Comparison of ENCODE assay signal across 19 cellular contexts in genomic region chr20:62378215-62378614, GRCh38. TPM values are rescaled to one million over a fixed set of nuclear protein-coding genes. Genes with fewer than 3 reads are reported as not detected.
A peak's percentile ranks its signal among the peaks of the same experiment; 100 is the strongest.
DNase-seq lines count a peak whose midpoint lies in the region; ATAC-seq, FAIRE-seq and TF ChIP-seq lines count a peak whose summit lies in the region.
"Had no signal": no experiment of that assay in that cellular context is flagged by ENCODE, and none has a peak within 500 bp of the region (broad histone marks: within the 10 kb centered on the region; RNA-seq: fewer than 3 reads in every experiment).

No MANE protein-coding gene starts in this region.

- BruUV-seq in HepG2 (replicated peaks; lab: Mats Ljungman, UMichigan), result no TSS peak

- DNase-seq in HepG2 (ENCODE audit: low spot score), result no peak
- DNase-seq in right lobe of liver, result no peak
- peak; percentile 81 for DNase-seq in endodermal cell
- DNase-seq in neuronal stem cell (ENCODE audit: low spot score), result no peak
- no peak for DNase-seq in RKO (ENCODE audit: low spot score)
- no peak for DNase-seq in H7
- DNase-seq in effector CD4-positive, alpha-beta T cell, result no peak
- DNase-seq: activated CD4-positive, CD25-positive, alpha-beta regulatory T cell treated with anti-CD3 and anti-CD28 coated beads, Interleukin-2, amount 50 U/mL, for 72 hours; activated CD8-positive, alpha-beta memory T cell treated with anti-CD3 and anti-CD28 coated beads, Interleukin-2, amount 50 U/mL, for 4 hours; central memory CD4-positive, alpha-beta T cell; naive thymus-derived CD8-positive, alpha-beta T cell; NCI-H524; retina had no signal

- H2BK5ac ChIP-seq in neuronal stem cell (ENCODE audit: low read length), result peak overlapping the region; percentile 88

- TF ChIP-seq POLR2A in HepG2 (IDR thresholded peaks at IDR 0.05; ENCODE audit: insufficient read depth in 1 of 2, low read depth in 2 of 2, low read length in 2 of 2) (no peak), right lobe of liver (IDR thresholded peaks at IDR 0.05) (no peak)

- peaks cover 6% of the 10 kb centered on the region; the same call in 1 of the 2 replicates for H4K20me1 ChIP-seq in HepG2 (ENCODE audit: insufficient read depth, low read length)

- no peak for FAIRE-seq in HepG2 (lab: Jason Lieb, UNC)
- FAIRE-seq: D721Med had no signal

- H3K4ac ChIP-seq in neuronal stem cell (ENCODE audit: low read length), result no peak overlapping the region

- 66% methylated on average over 16 of the region's 22 CpGs for WGBS in HepG2 (ENCODE audit: low lambda C conversion rate)
- no CpG with 5 or more reads among the region's 22 CpGs for WGBS in right lobe of liver (ENCODE audit: insufficient coverage, low coverage, low lambda C conversion rate, missing lambda C conversion rate)
- 88 to 92% methylated on average over 15 to 22 of the region's 22 CpGs for WGBS in endodermal cell (ENCODE audit: insufficient coverage in 1 of 2, insufficient read length in 1 of 2), 2 experiments
- WGBS in neuronal stem cell (ENCODE audit: extremely low coverage in 2 of 2, insufficient read length in 2 of 2, insufficient replicate concordance in 1 of 2), 2 donors, result no CpG with 5 or more reads among the region's 22 CpGs

- H3K18ac ChIP-seq in neuronal stem cell (ENCODE audit: low read length), result peak overlapping the region; percentile 36

- ATAC-seq in HepG2, result no peak
- no peak for ATAC-seq in right lobe of liver
- no peak for ATAC-seq in GM18502 (IDR thresholded peaks at IDR 0.05; ENCODE audit: poor library complexity, unreplicated experiment)
- ATAC-seq: activated naive CD4-positive, alpha-beta T cell treated with anti-CD3 and anti-CD28 coated beads, Interleukin-2, amount 50 U/mL, for 72 hours; naive thymus-derived CD8-positive, alpha-beta T cell had no signal

- no peaks in the 10 kb centered on the region for H3K79me1 ChIP-seq in neuronal stem cell (ENCODE audit: low read depth, low read length)

- H2AFZ ChIP-seq in HepG2 (ENCODE audit: low read length) (no peak overlapping the region), neuronal stem cell (ENCODE audit: low read length) (no peak overlapping the region)
- H2AFZ ChIP-seq: PC-9 had no signal

- TF ChIP-seq RAD21 in HepG2 (CRISPR knock-in tag; IDR thresholded peaks at IDR 0.05), result no peak

- H3K36me3 ChIP-seq in HepG2 (replicated peaks in 1 of 2; ENCODE audit: control insufficient read depth in 1 of 2, insufficient read depth in 2 of 2, low read length in 2 of 2), result 0 out of 5 replicates have a peak, but pooled peaks cover 2 to 6% of the 10 kb centered on the region in 2 experiments
- no peaks in the 10 kb centered on the region for H3K36me3 ChIP-seq in right lobe of liver
- peaks cover 10% of the 10 kb centered on the region for H3K36me3 ChIP-seq in endodermal cell (ENCODE audit: control insufficient read depth, insufficient read depth, low read length)
- H3K36me3 ChIP-seq in neuronal stem cell (replicated peaks in 1 of 2; ENCODE audit: control insufficient read depth in 2 of 2, insufficient read depth in 2 of 2, low read length in 2 of 2), result peaks cover 12 to 16% of the 10 kb centered on the region in 2 donors
- peaks cover 1% of the 10 kb centered on the region; the same call in 1 of the 2 replicates for H3K36me3 ChIP-seq in H7 (replicated peaks; ENCODE audit: control insufficient read depth, insufficient read depth, low read length)
- H3K36me3 ChIP-seq: HAP-1 had no signal

- CTCF ChIA-PET in HepG2 (lab: Yijun Ruan, JAX; ENCODE audit: low intra/inter-chr PET ratio, low total read pairs), result interaction anchor here (4.8 kb wide), 1 partner anchor 76 kb away, joined by 73 read pairs; the partner anchor contains the start of gene ADRM1

- no peaks in the 10 kb centered on the region for H3K27me3 Mint-ChIP-seq in endodermal cell (ENCODE audit: insufficient read depth)

- H3K27ac Mint-ChIP-seq in endodermal cell, result no peak overlapping the region
- H3K27ac Mint-ChIP-seq: activated naive CD4-positive, alpha-beta T cell treated with anti-CD3 and anti-CD28 coated beads, Interleukin-2, amount 50 U/mL, for 72 hours had no signal

- in situ Hi-C loops in HepG2 (cut with HindIII; ENCODE audit: extremely low pct_ligation_motif_present, low pct_unique_long_range_greater_than_20kb), result no loop called here

- H3K4me3 ChIP-seq in HepG2 (replicated peaks in 1 of 3; ENCODE audit: insufficient read depth in 1 of 3, low read depth in 2 of 3, low read length in 3 of 3) (no peak overlapping the region), right lobe of liver (no peak overlapping the region), endodermal cell (ENCODE audit: low read length) (no peak overlapping the region), neuronal stem cell (ENCODE audit: low read length in 2 of 2) (no peak overlapping the region), H7 (ENCODE audit: insufficient read depth, low read depth, low read length) (no peak overlapping the region)
- H3K4me3 ChIP-seq: HAP-1, PC-9 had no signal

- H3K27ac ChIP-seq in HepG2 (ENCODE audit: extremely low read length, insufficient read depth, low read length) (no peak overlapping the region), right lobe of liver (no peak overlapping the region), endodermal cell (ENCODE audit: low read depth, low read length) (no peak overlapping the region), neuronal stem cell (replicated peaks; ENCODE audit: low read length) (no peak overlapping the region)
- H3K27ac ChIP-seq: PC-9 had no signal

- peak overlapping the region; percentile 82 for H2BK120ac ChIP-seq in neuronal stem cell (ENCODE audit: low read depth, low read length)

- no peaks in the 10 kb centered on the region for H3K9me3 ChIP-seq in HepG2 (ENCODE audit: low read length)
- H3K9me3 ChIP-seq in right lobe of liver, result no peaks in the 10 kb centered on the region
- no peaks in the 10 kb centered on the region for H3K9me3 ChIP-seq in endodermal cell (ENCODE audit: control insufficient read depth, low read length)
- H3K9me3 ChIP-seq in neuronal stem cell (replicated peaks in 1 of 2; ENCODE audit: control insufficient read depth in 2 of 2, insufficient read depth in 1 of 2, low read depth in 1 of 2, low read length in 2 of 2), result peaks cover 3 to 9% of the 10 kb centered on the region in 2 donors
- H3K9me3 ChIP-seq: HAP-1 had no signal

- no peaks in the 10 kb centered on the region for H3K79me2 ChIP-seq in HepG2 (ENCODE audit: insufficient read depth, low read length)

- H3K4me2 ChIP-seq in HepG2 (ENCODE audit: low read depth, low read length), result no peak overlapping the region
- no peak overlapping the region for H3K4me2 ChIP-seq in neuronal stem cell (ENCODE audit: insufficient read depth, low read length, poor library complexity, severe bottlenecking)
- H3K4me2 ChIP-seq: PC-9 had no signal

- no peak overlapping the region for H3K23ac ChIP-seq in neuronal stem cell (ENCODE audit: low read depth, low read length, poor library complexity)

- H3K9ac ChIP-seq in HepG2 (ENCODE audit: insufficient read depth, low read depth, low read length), result no peak overlapping the region
- no peak overlapping the region for H3K9ac ChIP-seq in endodermal cell (ENCODE audit: extremely low read depth, low read length, poor library complexity, severe bottlenecking)
- no peak overlapping the region for H3K9ac ChIP-seq in neuronal stem cell (ENCODE audit: low read depth, low read length, poor library complexity)

- H3K4me3 Mint-ChIP-seq in endodermal cell, result no peak overlapping the region
- H3K4me3 Mint-ChIP-seq: naive thymus-derived CD8-positive, alpha-beta T cell had no signal

- POLR2A ChIA-PET in HepG2 (lab: Yijun Ruan, JAX), result interaction anchor here (4.3 to 5.4 kb wide), 2 partner anchors 8 to 12 kb away, joined by 41 to 95 read pairs; partner anchors contain the start of genes LAMA5 and RPS21

- no peak overlapping the region for H4K91ac ChIP-seq in neuronal stem cell (ENCODE audit: low read depth, low read length, poor library complexity)

- peaks cover 7% of the 10 kb centered on the region for H3K9me3 Mint-ChIP-seq in endodermal cell

- intact Hi-C loops in HepG2 (cut with micrococcal nuclease; ENCODE audit: unreplicated experiment) (loop anchor here (5.0 to 10.0 kb wide), 2 partner anchors 141 to 417 kb away; partner anchors contain the start of genes MRGBP and OSBPL2), right lobe of liver (cut with DNase I) (loop anchor here (5.0 kb wide), 2 partner anchors 71 to 76 kb away; partner anchors contain the start of gene ADRM1 (in 1 of the 2))

- H3K36me3 Mint-ChIP-seq in endodermal cell (ENCODE audit: low read depth), result peaks cover 14% of the 10 kb centered on the region

- H3K14ac ChIP-seq in neuronal stem cell (ENCODE audit: low read length), result no peak overlapping the region

- peak overlapping the region; percentile 77 for H2BK15ac ChIP-seq in neuronal stem cell (ENCODE audit: low read length)

- no peak for TF ChIP-seq CTCF in HepG2 (CRISPR knock-in tag; IDR thresholded peaks at IDR 0.05)
- TF ChIP-seq CTCF in right lobe of liver (IDR thresholded peaks at IDR 0.05), result no peak
- TF ChIP-seq CTCF in endodermal cell (conservative IDR thresholded peaks at IDR 0.05), result no peak

- H3K4me1 ChIP-seq in HepG2 (ENCODE audit: insufficient read depth, low read length) (peaks cover 52% of the 10 kb centered on the region), right lobe of liver (peaks cover 0 to 24% (median 5%) of the 10 kb centered on the region in 4 donors), endodermal cell (ENCODE audit: control insufficient read depth, insufficient read depth, low read length) (peaks cover 19% of the 10 kb centered on the region), neuronal stem cell (ENCODE audit: control insufficient read depth in 2 of 2, insufficient read depth in 1 of 2, low read depth in 1 of 2, low read length in 2 of 2) (peaks cover 7 to 17% of the 10 kb centered on the region in 2 donors)
- H3K4me1 ChIP-seq: HAP-1 had no signal

- TF ChIP-seq EP300 in HepG2 (IDR thresholded peaks at IDR 0.05; ENCODE audit: low read depth in 2 of 2, low read length in 2 of 2), result no peak
- no peak for TF ChIP-seq EP300 in HepG2 (CRISPR knock-in tag; IDR thresholded peaks at IDR 0.05; ENCODE audit: borderline replicate concordance)

- H3K27me3 ChIP-seq in HepG2 (ENCODE audit: control insufficient read depth in 1 of 2, insufficient read depth in 2 of 2, low read length in 2 of 2) (no peaks in the 10 kb centered on the region), right lobe of liver (no peaks in the 10 kb centered on the region), endodermal cell (ENCODE audit: control insufficient read depth, insufficient read depth, low read length, poor library complexity, severe bottlenecking) (no peaks in the 10 kb centered on the region), neuronal stem cell (ENCODE audit: control insufficient read depth in 3 of 3, insufficient read depth in 3 of 3, low read depth in 1 of 3, low read length in 3 of 3) (no peaks in the 10 kb centered on the region), H7 (ENCODE audit: control insufficient read depth, insufficient read depth, low read length) (no peaks in the 10 kb centered on the region)

- H2AK5ac ChIP-seq in neuronal stem cell (ENCODE audit: low read depth, low read length), result peak overlapping the region; percentile 95

- H3K4me1 Mint-ChIP-seq in endodermal cell, result peaks cover 10% of the 10 kb centered on the region

- H4K8ac ChIP-seq in neuronal stem cell (ENCODE audit: low read depth, low read length), result no peak overlapping the region

- H2BK12ac ChIP-seq in neuronal stem cell (ENCODE audit: low read length), result peak overlapping the region; percentile 85

RNA-seq across cellular contexts. Expression of gene RPS21, which starts 8.7 kb away (rescaled TPM):
- total RNA-seq in HepG2 (2016; rRNA removed; fragmentation: Illumina TruSeq; extraction: Trizol), result 2,584 and 2,647 TPM in 2 replicates
- total RNA-seq in HepG2 (2016; cell fraction: cytosol; rRNA removed; fragmentation: Illumina TruSeq; extraction: Trizol; ENCODE audit: low read depth), result 3,497 and 3,511 TPM in 2 replicates
- 2,606 and 2,768 TPM in 2 replicates for total RNA-seq in HepG2 (2016; cell fraction: insoluble cytoplasmic fraction; rRNA removed; fragmentation: Illumina TruSeq; extraction: Trizol)
- total RNA-seq in HepG2 (2016; cell fraction: membrane; rRNA removed; fragmentation: Illumina TruSeq; extraction: Trizol), result 4,939 and 5,761 TPM in 2 replicates
- 1,156 and 1,166 TPM in 2 replicates for total RNA-seq in HepG2 (2016; cell fraction: nucleus; rRNA removed; fragmentation: Illumina TruSeq; extraction: Trizol)
- polyA plus RNA-seq in HepG2 (2011; rRNA removed), result 9,925 and 11,063 TPM in 2 replicates
- polyA plus RNA-seq in HepG2 (2011; cell fraction: cytosol; rRNA removed), result 11,031 and 15,081 TPM in 2 replicates
- 5,156 and 5,267 TPM in 2 replicates for polyA plus RNA-seq in HepG2 (2011; cell fraction: nucleus; rRNA removed)
- polyA plus RNA-seq in HepG2 (2012), result 6,658 and 8,852 TPM in 2 replicates
- 5,362 and 5,590 TPM in 2 replicates for polyA plus RNA-seq in HepG2 (2016; cell fraction: cytosol; fragmentation: Illumina TruSeq; extraction: Trizol; ENCODE audit: low read depth)
- polyA plus RNA-seq in HepG2 (2016; cell fraction: insoluble cytoplasmic fraction; fragmentation: Illumina TruSeq; extraction: Trizol; ENCODE audit: low read depth), result 3,197 and 3,428 TPM in 2 replicates
- 5,998 and 6,820 TPM in 2 replicates for polyA plus RNA-seq in HepG2 (2016; cell fraction: membrane; fragmentation: Illumina TruSeq; extraction: Trizol; ENCODE audit: low read depth)
- 2,753 and 2,989 TPM in 2 replicates for polyA plus RNA-seq in HepG2 (2016; cell fraction: nucleus; fragmentation: Illumina TruSeq; extraction: Trizol; ENCODE audit: insufficient read depth, low read depth)
- polyA minus RNA-seq in HepG2 (2011; rRNA and poly(A)+ RNA removed; ENCODE audit: low replicate concordance), result 2,340 and 3,999 TPM in 2 replicates
- 1,154 and 1,167 TPM in 2 replicates for polyA minus RNA-seq in HepG2 (2011; cell fraction: cytosol; rRNA and poly(A)+ RNA removed)
- 809 and 896 TPM in 2 replicates for polyA minus RNA-seq in HepG2 (2011; cell fraction: nucleus; rRNA and poly(A)+ RNA removed)
- total RNA-seq in right lobe of liver, result 100 to 1,000 TPM; 339 to 696 (median 413) TPM
- 1,000 to 10,000 TPM; 1,288 to 1,382 TPM for total RNA-seq in endodermal cell
- 1,213 TPM for polyA plus RNA-seq in endodermal cell (2013, experiment 1 of 2)
- polyA plus RNA-seq in endodermal cell (2013, experiment 2 of 2), result 1,212 TPM
- polyA plus RNA-seq in neuronal stem cell (2013, experiment 1 of 2), result 3,158 TPM
- polyA plus RNA-seq in neuronal stem cell (2013, experiment 2 of 2), result 3,117 TPM
- total RNA-seq in H7 (2014; rRNA removed; shearing (Covaris generic)), result 877 and 1,118 TPM in 2 replicates

RNA-seq across cellular contexts. Expression of gene LAMA5, which starts 11.1 kb away (rescaled TPM):
- total RNA-seq in HepG2 (2016; rRNA removed; fragmentation: Illumina TruSeq; extraction: Trizol) (28.5 and 44.7 TPM in 2 replicates), right lobe of liver (10 to 100 TPM; 30.3 to 80.8 (median 47.1) TPM), endodermal cell (100 to 1,000 TPM; 315 to 369 TPM)
- total RNA-seq in HepG2 (2016; cell fraction: cytosol; rRNA removed; fragmentation: Illumina TruSeq; extraction: Trizol; ENCODE audit: low read depth), result 32.2 and 40.1 TPM in 2 replicates
- 24.0 and 53.5 TPM in 2 replicates for total RNA-seq in HepG2 (2016; cell fraction: insoluble cytoplasmic fraction; rRNA removed; fragmentation: Illumina TruSeq; extraction: Trizol)
- total RNA-seq in HepG2 (2016; cell fraction: membrane; rRNA removed; fragmentation: Illumina TruSeq; extraction: Trizol), result 23.5 and 24.2 TPM in 2 replicates
- total RNA-seq in HepG2 (2016; cell fraction: nucleus; rRNA removed; fragmentation: Illumina TruSeq; extraction: Trizol), result 108 and 131 TPM in 2 replicates
- polyA plus RNA-seq in HepG2 (2011; rRNA removed), result 21.0 and 22.7 TPM in 2 replicates
- polyA plus RNA-seq in HepG2 (2011; cell fraction: cytosol; rRNA removed), result 9.5 and 17.6 TPM in 2 replicates
- 504 and 754 TPM in 2 replicates for polyA plus RNA-seq in HepG2 (2011; cell fraction: nucleus; rRNA removed)
- polyA plus RNA-seq in HepG2 (2012), result 96.2 and 135 TPM in 2 replicates
- 12.5 and 12.7 TPM in 2 replicates for polyA plus RNA-seq in HepG2 (2016; cell fraction: cytosol; fragmentation: Illumina TruSeq; extraction: Trizol; ENCODE audit: low read depth)
- 34.3 and 49.3 TPM in 2 replicates for polyA plus RNA-seq in HepG2 (2016; cell fraction: insoluble cytoplasmic fraction; fragmentation: Illumina TruSeq; extraction: Trizol; ENCODE audit: low read depth)
- 14.2 and 17.2 TPM in 2 replicates for polyA plus RNA-seq in HepG2 (2016; cell fraction: membrane; fragmentation: Illumina TruSeq; extraction: Trizol; ENCODE audit: low read depth)
- polyA plus RNA-seq in HepG2 (2016; cell fraction: nucleus; fragmentation: Illumina TruSeq; extraction: Trizol; ENCODE audit: insufficient read depth, low read depth), result 598 and 620 TPM in 2 replicates
- polyA minus RNA-seq in HepG2 (2011; rRNA and poly(A)+ RNA removed; ENCODE audit: low replicate concordance), result 26.2 and 35.7 TPM in 2 replicates
- polyA minus RNA-seq in HepG2 (2011; cell fraction: cytosol; rRNA and poly(A)+ RNA removed), result 23.2 and 27.1 TPM in 2 replicates
- 70.0 and 71.2 TPM in 2 replicates for polyA minus RNA-seq in HepG2 (2011; cell fraction: nucleus; rRNA and poly(A)+ RNA removed)
- 95.9 TPM for polyA plus RNA-seq in endodermal cell (2013, experiment 1 of 2)
- 89.1 TPM for polyA plus RNA-seq in endodermal cell (2013, experiment 2 of 2)
- polyA plus RNA-seq in neuronal stem cell (2013, experiment 1 of 2), result 59.5 TPM
- 57.4 TPM for polyA plus RNA-seq in neuronal stem cell (2013, experiment 2 of 2)
- total RNA-seq in H7 (2014; rRNA removed; shearing (Covaris generic)), result 61.0 and 90.8 TPM in 2 replicates

RNA-seq across cellular contexts. Expression of gene CABLES2, which starts 28.9 kb away (rescaled TPM):
- total RNA-seq in HepG2 (2016; rRNA removed; fragmentation: Illumina TruSeq; extraction: Trizol) (9.7 and 10.2 TPM in 2 replicates), right lobe of liver (1 to 10 TPM; 1.4 to 2.9 (median 2.5) TPM), endodermal cell (10 to 100 TPM; 10.4 to 15.6 TPM)
- 3.4 and 4.0 TPM in 2 replicates for total RNA-seq in HepG2 (2016; cell fraction: cytosol; rRNA removed; fragmentation: Illumina TruSeq; extraction: Trizol; ENCODE audit: low read depth)
- 9.2 and 9.3 TPM in 2 replicates for total RNA-seq in HepG2 (2016; cell fraction: insoluble cytoplasmic fraction; rRNA removed; fragmentation: Illumina TruSeq; extraction: Trizol)
- 13.2 and 14.3 TPM in 2 replicates for total RNA-seq in HepG2 (2016; cell fraction: membrane; rRNA removed; fragmentation: Illumina TruSeq; extraction: Trizol)
- total RNA-seq in HepG2 (2016; cell fraction: nucleus; rRNA removed; fragmentation: Illumina TruSeq; extraction: Trizol), result 5.6 and 7.3 TPM in 2 replicates
- polyA plus RNA-seq in HepG2 (2011; rRNA removed), result 5.2 and 5.9 TPM in 2 replicates
- polyA plus RNA-seq in HepG2 (2011; cell fraction: cytosol; rRNA removed), result 4.8 and 5.4 TPM in 2 replicates
- polyA plus RNA-seq in HepG2 (2011; cell fraction: nucleus; rRNA removed), result 6.8 and 7.6 TPM in 2 replicates
- polyA plus RNA-seq in HepG2 (2012), result 4.7 and 5.4 TPM in 2 replicates
- 7.5 and 8.3 TPM in 2 replicates for polyA plus RNA-seq in HepG2 (2016; cell fraction: cytosol; fragmentation: Illumina TruSeq; extraction: Trizol; ENCODE audit: low read depth)
- polyA plus RNA-seq in HepG2 (2016; cell fraction: insoluble cytoplasmic fraction; fragmentation: Illumina TruSeq; extraction: Trizol; ENCODE audit: low read depth), result 20.6 and 26.7 TPM in 2 replicates
- 20.0 and 22.1 TPM in 2 replicates for polyA plus RNA-seq in HepG2 (2016; cell fraction: membrane; fragmentation: Illumina TruSeq; extraction: Trizol; ENCODE audit: low read depth)
- polyA plus RNA-seq in HepG2 (2016; cell fraction: nucleus; fragmentation: Illumina TruSeq; extraction: Trizol; ENCODE audit: insufficient read depth, low read depth), result 18.8 and 19.3 TPM in 2 replicates
- polyA minus RNA-seq in HepG2 (2011; rRNA and poly(A)+ RNA removed; ENCODE audit: low replicate concordance), result 5.3 and 6.3 TPM in 2 replicates
- 4.9 and 6.3 TPM in 2 replicates for polyA minus RNA-seq in HepG2 (2011; cell fraction: cytosol; rRNA and poly(A)+ RNA removed)
- 4.8 and 5.2 TPM in 2 replicates for polyA minus RNA-seq in HepG2 (2011; cell fraction: nucleus; rRNA and poly(A)+ RNA removed)
- polyA plus RNA-seq in endodermal cell (2013, experiment 1 of 2), result 13.5 TPM
- polyA plus RNA-seq in endodermal cell (2013, experiment 2 of 2), result 13.0 TPM
- polyA plus RNA-seq in neuronal stem cell (2013, experiment 1 of 2), result 15.0 TPM
- 14.9 TPM for polyA plus RNA-seq in neuronal stem cell (2013, experiment 2 of 2)
- 7.7 and 8.3 TPM in 2 replicates for total RNA-seq in H7 (2014; rRNA removed; shearing (Covaris generic))

RNA-seq across cellular contexts. Expression of gene RBBP8NL, which starts 49.1 kb away (rescaled TPM):
- 0.46 and 0.86 TPM in 2 replicates for total RNA-seq in HepG2 (2016; rRNA removed; fragmentation: Illumina TruSeq; extraction: Trizol)
- total RNA-seq in HepG2 (2016; cell fraction: cytosol; rRNA removed; fragmentation: Illumina TruSeq; extraction: Trizol; ENCODE audit: low read depth), result 0.30 and 0.62 TPM in 2 replicates
- total RNA-seq in HepG2 (2016; cell fraction: insoluble cytoplasmic fraction; rRNA removed; fragmentation: Illumina TruSeq; extraction: Trizol), result 0.65 and 0.76 TPM in 2 replicates
- 0.52 and 0.65 TPM in 2 replicates for total RNA-seq in HepG2 (2016; cell fraction: membrane; rRNA removed; fragmentation: Illumina TruSeq; extraction: Trizol)
- 0.78 and 0.81 TPM in 2 replicates for total RNA-seq in HepG2 (2016; cell fraction: nucleus; rRNA removed; fragmentation: Illumina TruSeq; extraction: Trizol)
- polyA plus RNA-seq in HepG2 (2011; rRNA removed), result 0.69 and 0.82 TPM in 2 replicates
- 0.46 and 0.94 TPM in 2 replicates for polyA plus RNA-seq in HepG2 (2011; cell fraction: cytosol; rRNA removed)
- polyA plus RNA-seq in HepG2 (2011; cell fraction: nucleus; rRNA removed), result 1.1 and 1.2 TPM in 2 replicates
- polyA plus RNA-seq in HepG2 (2012), result 0.24 and 0.42 TPM in 2 replicates
- 0.52 and 0.54 TPM in 2 replicates for polyA plus RNA-seq in HepG2 (2016; cell fraction: cytosol; fragmentation: Illumina TruSeq; extraction: Trizol; ENCODE audit: low read depth)
- polyA plus RNA-seq in HepG2 (2016; cell fraction: insoluble cytoplasmic fraction; fragmentation: Illumina TruSeq; extraction: Trizol; ENCODE audit: low read depth), result 0.67 and 0.91 TPM in 2 replicates
- polyA plus RNA-seq in HepG2 (2016; cell fraction: membrane; fragmentation: Illumina TruSeq; extraction: Trizol; ENCODE audit: low read depth), result 0.51 and 0.60 TPM in 2 replicates
- polyA plus RNA-seq in HepG2 (2016; cell fraction: nucleus; fragmentation: Illumina TruSeq; extraction: Trizol; ENCODE audit: insufficient read depth, low read depth), result 0.97 and 1.1 TPM in 2 replicates
- polyA minus RNA-seq in HepG2 (2011; rRNA and poly(A)+ RNA removed; ENCODE audit: low replicate concordance), result 0.40 TPM in 1 of 2 replicates, not detected in the other
- 0.40 TPM in 1 of 2 replicates, not detected in the other for polyA minus RNA-seq in HepG2 (2011; cell fraction: cytosol; rRNA and poly(A)+ RNA removed)
- polyA minus RNA-seq in HepG2 (2011; cell fraction: nucleus; rRNA and poly(A)+ RNA removed), result 0.26 and 0.75 TPM in 2 replicates
- total RNA-seq in right lobe of liver, result not detected
- under 1 TPM in 1 of 2 donors, not detected in 1; 0.40 TPM for total RNA-seq in endodermal cell
- polyA plus RNA-seq in endodermal cell (2013, experiment 1 of 2), result 0.07 TPM
- polyA plus RNA-seq in endodermal cell (2013, experiment 2 of 2), result 0.25 TPM
- polyA plus RNA-seq in neuronal stem cell (2013, experiment 1 of 2), result not detected
- not detected for polyA plus RNA-seq in neuronal stem cell (2013, experiment 2 of 2)
- not detected in 2 replicates for total RNA-seq in H7 (2014; rRNA removed; shearing (Covaris generic))
- total RNA-seq: activated naive CD4-positive, alpha-beta T cell treated with anti-CD3 and anti-CD28 coated beads, Interleukin-2, amount 50 U/mL, for 72 hours; left lobe of liver; naive thymus-derived CD8-positive, alpha-beta T cell had no signal
- polyA plus RNA-seq: naive thymus-derived CD8-positive, alpha-beta T cell had no signal
